17 cellular contexts compared by ENCODE assay signal in genomic region chr7:144820557-144820956, GRCh38. TPM values are rescaled to one million over a fixed set of nuclear protein-coding genes. Genes with fewer than 3 reads are reported as not detected.
DNase-seq lines count a peak whose midpoint lies in the region; ATAC-seq and TF ChIP-seq lines count a peak whose summit lies in the region.
"Had no signal": no experiment of that assay in that cellular context is flagged by ENCODE, and none has a peak within 500 bp of the region (broad histone marks: within the 10 kb centered on the region; RNA-seq: fewer than 3 reads in every experiment).

No MANE protein-coding gene starts in this region.

- no peak overlapping the region for H3K27ac ChIP-seq in neural progenitor cell
- H3K27ac ChIP-seq: breast epithelium, C4-2B, dorsolateral prefrontal cortex, neutrophil had no signal

- peak overlapping the region; percentile 79 for H3K27ac Mint-ChIP-seq in activated CD4-positive, alpha-beta T cell treated with anti-CD3 and anti-CD28 coated beads, Interleukin-2, amount 10 ng/mL, durations not matched to agents 7 days and 5 days
- H3K27ac Mint-ChIP-seq in activated T-helper 17 cell treated with anti-CD3 and anti-CD28 coated beads, Interleukin-2, amount 50 U/mL, for 72 hours, result peak overlapping the region; percentile 92
- H3K27ac Mint-ChIP-seq in stimulated activated effector memory CD8-positive, alpha-beta T cell treated with anti-CD3 and anti-CD28 coated beads, Interleukin-12 subunit alpha, Interleukin-12 subunit beta, amount 100 ng/mL, for 72 hours, result peak overlapping the region; percentile 51
- no peak overlapping the region for H3K27ac Mint-ChIP-seq in neural progenitor cell

- H2AFZ ChIP-seq in neural progenitor cell (replicated peaks), result no peak overlapping the region

- no peaks in the 10 kb centered on the region for H3K27me3 Mint-ChIP-seq in activated CD4-positive, alpha-beta T cell treated with anti-CD3 and anti-CD28 coated beads, Interleukin-2, amount 10 ng/mL, durations not matched to agents 7 days and 5 days
- H3K27me3 Mint-ChIP-seq in activated T-helper 17 cell treated with anti-CD3 and anti-CD28 coated beads, Interleukin-2, amount 50 U/mL, for 72 hours, result no peaks in the 10 kb centered on the region
- no peaks in the 10 kb centered on the region for H3K27me3 Mint-ChIP-seq in neural progenitor cell (ENCODE audit: insufficient read depth, low read depth)

- H3K36me3 Mint-ChIP-seq in activated CD4-positive, alpha-beta T cell treated with anti-CD3 and anti-CD28 coated beads, Interleukin-2, amount 10 ng/mL, durations not matched to agents 7 days and 5 days (ENCODE audit: low read depth), result peaks cover 28% of the 10 kb centered on the region
- H3K36me3 Mint-ChIP-seq in activated T-helper 17 cell treated with anti-CD3 and anti-CD28 coated beads, Interleukin-2, amount 50 U/mL, for 72 hours (ENCODE audit: low read depth), result peaks cover 7% of the 10 kb centered on the region
- peaks cover 7% of the 10 kb centered on the region for H3K36me3 Mint-ChIP-seq in stimulated activated effector memory CD8-positive, alpha-beta T cell treated with anti-CD3 and anti-CD28 coated beads, Interleukin-12 subunit alpha, Interleukin-12 subunit beta, amount 100 ng/mL, for 72 hours
- no peaks in the 10 kb centered on the region for H3K36me3 Mint-ChIP-seq in neural progenitor cell

- no peaks in the 10 kb centered on the region for H3K36me3 ChIP-seq in neural progenitor cell
- H3K36me3 ChIP-seq: breast epithelium, HAP-1, neutrophil had no signal

- no peaks in the 10 kb centered on the region for H4K20me1 ChIP-seq in neural progenitor cell (ENCODE audit: low read depth)

- H3K4me1 ChIP-seq in neural progenitor cell, result no peaks in the 10 kb centered on the region
- H3K4me1 ChIP-seq: breast epithelium had no signal

- no peaks in the 10 kb centered on the region for H3F3A ChIP-seq in neural progenitor cell (ENCODE audit: low read depth)

- TF ChIP-seq CTCF in neural progenitor cell (IDR thresholded peaks at IDR 0.05), result no peak

- CTCF ChIA-PET in activated CD4-positive, alpha-beta T cell treated with anti-CD3 and anti-CD28 coated beads, Interleukin-2, amount 10 ng/mL, durations not matched to agents 7 days and 5 days (lab: Charles Lee), result interaction anchor here (1.6 kb wide), 1 partner anchor 15 kb away, joined by 5 read pairs; the partner anchor contains the start of gene TPK1

- H3K4me2 ChIP-seq in neural progenitor cell, result no peak overlapping the region

- no peaks in the 10 kb centered on the region for H3K27me3 ChIP-seq in neural progenitor cell
- H3K27me3 ChIP-seq: breast epithelium, dorsolateral prefrontal cortex, neutrophil had no signal

- H3K4me1 Mint-ChIP-seq in activated CD4-positive, alpha-beta T cell treated with anti-CD3 and anti-CD28 coated beads, Interleukin-2, amount 10 ng/mL, durations not matched to agents 7 days and 5 days, result peaks cover 67% of the 10 kb centered on the region
- peaks cover 54% of the 10 kb centered on the region for H3K4me1 Mint-ChIP-seq in activated T-helper 17 cell treated with anti-CD3 and anti-CD28 coated beads, Interleukin-2, amount 50 U/mL, for 72 hours
- H3K4me1 Mint-ChIP-seq in stimulated activated effector memory CD8-positive, alpha-beta T cell treated with anti-CD3 and anti-CD28 coated beads, Interleukin-12 subunit alpha, Interleukin-12 subunit beta, amount 100 ng/mL, for 72 hours, result peaks cover 33% of the 10 kb centered on the region
- H3K4me1 Mint-ChIP-seq in neural progenitor cell, result peaks cover 3% of the 10 kb centered on the region

- no peaks in the 10 kb centered on the region for H3K79me2 ChIP-seq in neural progenitor cell (ENCODE audit: low read depth)

- H3K9ac ChIP-seq in neural progenitor cell, result no peak overlapping the region

- H3K4me3 Mint-ChIP-seq in activated CD4-positive, alpha-beta T cell treated with anti-CD3 and anti-CD28 coated beads, Interleukin-2, amount 10 ng/mL, durations not matched to agents 7 days and 5 days, result peak overlapping the region; percentile 4
- H3K4me3 Mint-ChIP-seq in activated T-helper 17 cell treated with anti-CD3 and anti-CD28 coated beads, Interleukin-2, amount 50 U/mL, for 72 hours, result peak overlapping the region; percentile 69
- peak overlapping the region; percentile 18 for H3K4me3 Mint-ChIP-seq in stimulated activated effector memory CD8-positive, alpha-beta T cell treated with anti-CD3 and anti-CD28 coated beads, Interleukin-12 subunit alpha, Interleukin-12 subunit beta, amount 100 ng/mL, for 72 hours
- H3K4me3 Mint-ChIP-seq in neural progenitor cell, result no peak overlapping the region

- no peaks in the 10 kb centered on the region for H3K9me3 Mint-ChIP-seq in activated CD4-positive, alpha-beta T cell treated with anti-CD3 and anti-CD28 coated beads, Interleukin-2, amount 10 ng/mL, durations not matched to agents 7 days and 5 days
- H3K9me3 Mint-ChIP-seq in activated T-helper 17 cell treated with anti-CD3 and anti-CD28 coated beads, Interleukin-2, amount 50 U/mL, for 72 hours, result no peaks in the 10 kb centered on the region
- H3K9me3 Mint-ChIP-seq in stimulated activated effector memory CD8-positive, alpha-beta T cell treated with anti-CD3 and anti-CD28 coated beads, Interleukin-12 subunit alpha, Interleukin-12 subunit beta, amount 100 ng/mL, for 72 hours, result no peaks in the 10 kb centered on the region
- H3K9me3 Mint-ChIP-seq in neural progenitor cell, result no peaks in the 10 kb centered on the region

- POLR2A ChIA-PET in activated CD4-positive, alpha-beta T cell treated with anti-CD3 and anti-CD28 coated beads, Interleukin-2, amount 10 ng/mL, durations not matched to agents 7 days and 5 days (lab: Charles Lee), result no interaction called here

- DNase-seq in activated CD4-positive, alpha-beta T cell treated with anti-CD3 and anti-CD28 coated beads, Interleukin-2, amount 10 ng/mL, durations not matched to agents 7 days and 5 days, result peak; percentile 38
- DNase-seq in activated CD4-positive, alpha-beta T cell treated with anti-CD3 and anti-CD28 coated beads, Interleukin-2, amount 50 U/mL, for 4 hours, result no peak
- no peak for DNase-seq in stimulated activated effector memory CD8-positive, alpha-beta T cell treated with anti-CD3 and anti-CD28 coated beads, Interleukin-12 subunit alpha, Interleukin-12 subunit beta, amount 100 ng/mL, for 72 hours (ENCODE audit: low spot score in 2 of 2)
- DNase-seq in neural progenitor cell (ENCODE audit: low spot score), result no peak
- DNase-seq: activated gamma-delta T cell treated with Interleukin-2 at 50 U/mL for 16 hours, dorsolateral prefrontal cortex, OCI-M1, retina had no signal

- no peak overlapping the region for H3K4me3 ChIP-seq in neural progenitor cell
- H3K4me3 ChIP-seq: breast epithelium, dorsolateral prefrontal cortex, HAP-1 had no signal

- ATAC-seq in GM21786 (IDR thresholded peaks at IDR 0.05; ENCODE audit: unreplicated experiment) (peak; percentile 14), HG03159 (IDR thresholded peaks at IDR 0.05; ENCODE audit: unreplicated experiment) (no peak), HG02870 (IDR thresholded peaks at IDR 0.05; ENCODE audit: unreplicated experiment) (no peak)
- peak; percentile 57 for ATAC-seq in activated T-helper 17 cell treated with anti-CD3 and anti-CD28 coated beads, Interleukin-2, amount 50 U/mL, for 72 hours (replicated peaks)
- ATAC-seq in stimulated activated effector memory CD8-positive, alpha-beta T cell treated with anti-CD3 and anti-CD28 coated beads, Interleukin-12 subunit alpha, Interleukin-12 subunit beta, amount 100 ng/mL, for 72 hours, result peak; percentile 31
- ATAC-seq: esophagus mucosa had no signal

- no peaks in the 10 kb centered on the region for H3K9me3 ChIP-seq in neural progenitor cell (ENCODE audit: low read depth)
- H3K9me3 ChIP-seq: breast epithelium, HAP-1, neutrophil had no signal

RNA-seq across cellular contexts. Expression of gene TPK1, which starts 15.3 kb away (rescaled TPM):
- total RNA-seq in activated CD4-positive, alpha-beta T cell treated with anti-CD3 and anti-CD28 coated beads, Interleukin-2, amount 10 ng/mL, durations not matched to agents 7 days and 5 days, result 10 to 100 TPM; 11.8 to 13.2 TPM
- 10 to 100 TPM; 19.9 to 20.6 TPM for total RNA-seq in activated T-helper 17 cell treated with anti-CD3 and anti-CD28 coated beads, Interleukin-2, amount 50 U/mL, for 72 hours
- total RNA-seq in neural progenitor cell (ENCODE audit: low replicate concordance), result 4.8 and 14.5 TPM in 2 replicates

Comparison
In these comparisons a context has a peak if more than half of its experiments do, and no peak if none do; other contexts are left out.
1. ATAC-seq: peak in GM21786 (single experiment), activated T-helper 17 cell treated with anti-CD3 and anti-CD28 coated beads, Interleukin-2, amount 50 U/mL, for 72 hours (single experiment) and stimulated activated effector memory CD8-positive, alpha-beta T cell treated with anti-CD3 and anti-CD28 coated beads, Interleukin-12 subunit alpha, Interleukin-12 subunit beta, amount 100 ng/mL, for 72 hours (single experiment); none in HG03159 (single experiment) and HG02870 (single experiment).